ENCODE assay signal across 1 cellular context in the genomic region with DNA sequence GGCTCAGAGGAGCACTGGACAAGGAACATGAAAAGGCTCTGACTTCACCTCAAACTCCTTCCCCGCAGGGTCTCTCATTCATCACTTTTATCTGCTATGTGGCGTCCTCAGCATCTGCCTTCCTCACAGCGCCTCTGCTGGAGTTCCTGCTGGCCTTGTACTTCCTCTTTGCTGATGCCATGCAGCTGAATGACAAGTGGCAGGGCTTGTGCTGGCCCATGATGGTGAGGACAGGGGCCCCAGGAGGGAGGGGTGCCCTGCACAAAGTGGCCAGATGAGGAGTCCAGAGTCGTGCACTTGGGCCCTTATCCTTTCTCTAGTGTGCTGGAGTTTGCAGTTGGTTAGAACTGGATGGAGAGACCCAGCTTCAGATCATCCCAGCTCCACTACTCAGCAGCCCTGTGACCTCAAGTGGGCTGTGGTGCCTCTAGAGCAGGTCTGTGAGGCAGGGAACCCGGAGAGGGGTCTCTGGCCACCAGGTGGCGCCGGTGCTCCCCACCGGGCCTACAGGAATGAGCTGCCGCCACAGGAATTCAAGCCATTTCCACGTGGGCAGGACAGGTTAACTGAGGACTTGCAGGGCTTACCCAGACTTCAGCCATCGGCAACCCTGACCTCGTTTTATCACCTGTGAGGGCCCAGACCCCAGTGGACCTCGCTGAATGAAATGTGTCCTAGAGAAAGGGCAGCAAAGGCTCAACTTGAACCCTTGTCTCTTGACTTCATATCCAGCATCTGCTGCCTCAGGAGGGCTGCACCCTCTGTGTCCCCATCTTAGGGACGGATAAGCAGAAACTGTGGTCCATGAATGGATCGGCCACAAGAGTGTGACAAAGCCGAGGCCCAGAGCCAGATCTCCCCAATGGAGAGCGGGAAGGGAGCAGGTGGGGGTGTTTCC.
TF ChIP-seq lines count a peak whose summit lies in the region.

No MANE protein-coding gene starts in this region.

TF ChIP-seq in K562, 482 proteins besides CTCF, POLR2A, EP300 and RAD21 (continued from another document):
- TF ChIP-seq, protein P1, sequence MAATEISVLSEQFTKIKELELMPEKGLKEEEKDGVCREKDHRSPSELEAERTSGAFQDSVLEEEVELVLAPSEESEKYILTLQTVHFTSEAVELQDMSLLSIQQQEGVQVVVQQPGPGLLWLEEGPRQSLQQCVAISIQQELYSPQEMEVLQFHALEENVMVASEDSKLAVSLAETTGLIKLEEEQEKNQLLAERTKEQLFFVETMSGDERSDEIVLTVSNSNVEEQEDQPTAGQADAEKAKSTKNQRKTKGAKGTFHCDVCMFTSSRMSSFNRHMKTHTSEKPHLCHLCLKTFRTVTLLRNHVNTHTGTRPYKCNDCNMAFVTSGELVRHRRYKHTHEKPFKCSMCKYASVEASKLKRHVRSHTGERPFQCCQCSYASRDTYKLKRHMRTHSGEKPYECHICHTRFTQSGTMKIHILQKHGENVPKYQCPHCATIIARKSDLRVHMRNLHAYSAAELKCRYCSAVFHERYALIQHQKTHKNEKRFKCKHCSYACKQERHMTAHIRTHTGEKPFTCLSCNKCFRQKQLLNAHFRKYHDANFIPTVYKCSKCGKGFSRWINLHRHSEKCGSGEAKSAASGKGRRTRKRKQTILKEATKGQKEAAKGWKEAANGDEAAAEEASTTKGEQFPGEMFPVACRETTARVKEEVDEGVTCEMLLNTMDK (IDR thresholded peaks at IDR 0.05; ENCODE audit: borderline replicate concordance, insufficient read depth, low read depth, low read length, poor library complexity, severe bottlenecking) = peak; percentile 70
- TF ChIP-seq OTX1 (CRISPR knock-in tag; IDR thresholded peaks at IDR 0.05) (no peak), L3MBTL2 (IDR thresholded peaks at IDR 0.05) (peak; percentile 90), TAF9B (IDR thresholded peaks at IDR 0.05; ENCODE audit: partially characterized antibody) (no peak), MYC (IDR thresholded peaks at IDR 0.05; ENCODE audit: low read depth, low read length) (peak; percentile 90), MYC (CRISPR knock-in tag; IDR thresholded peaks at IDR 0.05; ENCODE audit: borderline replicate concordance, low read depth) (no peak), IFI16 (CRISPR knock-in tag; IDR thresholded peaks at IDR 0.05) (no peak), SMC3 (conservative IDR thresholded peaks at IDR 0.05; ENCODE audit: insufficient read depth, low read depth, low read length) (peak; percentile 84), DPF2 (IDR thresholded peaks at IDR 0.05) (0 out of 2 replicates have a peak, but pooled peaks have one; percentile 20), C11orf30 (IDR thresholded peaks at IDR 0.05; ENCODE audit: low read depth) (no peak), ZNF445 (CRISPR knock-in tag; IDR thresholded peaks at IDR 0.05; ENCODE audit: low read depth) (no peak), POLR2AphosphoS5 (IDR thresholded peaks at IDR 0.05; ENCODE audit: control insufficient read depth, insufficient read depth, low read depth, low read length) (0 out of 2 replicates have a peak, but pooled peaks have one; percentile 23), ETV6 (IDR thresholded peaks at IDR 0.05; ENCODE audit: borderline replicate concordance in 1 of 2, low read depth in 2 of 2, low read length in 1 of 2) (no peak), ETV6 (CRISPR knock-in tag; IDR thresholded peaks at IDR 0.05; ENCODE audit: borderline replicate concordance) (peak; percentile 35; the same call in 1 of the 2 replicates), GABPA (tag; conservative IDR thresholded peaks at IDR 0.05; ENCODE audit: low read depth) (no peak), ZNF583 (CRISPR knock-in tag; IDR thresholded peaks at IDR 0.05) (peak; percentile 68; the same call in 1 of the 2 replicates), TOE1 (IDR thresholded peaks at IDR 0.05; ENCODE audit: borderline replicate concordance) (no peak), TOE1 (CRISPR knock-in tag; IDR thresholded peaks at IDR 0.05; ENCODE audit: borderline replicate concordance, low read depth) (no peak), SMAD3 (CRISPR knock-in tag; conservative IDR thresholded peaks at IDR 0.05) (no peak), NRF1 (conservative IDR thresholded peaks at IDR 0.05 in 1 of 2, IDR thresholded peaks at IDR 0.05 in 1 of 2) (peak in 1 of 2 experiments; percentile 29; a peak in 1 of 4 replicates), STAG1 (CRISPR knock-in tag; IDR thresholded peaks at IDR 0.05; ENCODE audit: borderline replicate concordance) (0 out of 2 replicates have a peak, but pooled peaks have one; percentile 29), MXD1 (CRISPR knock-in tag; IDR thresholded peaks at IDR 0.05; ENCODE audit: borderline replicate concordance, poor library complexity, severe bottlenecking) (no peak), ZNF644 (tag; IDR thresholded peaks at IDR 0.05; ENCODE audit: low read depth) (no peak), LCOR (CRISPR knock-in tag; IDR thresholded peaks at IDR 0.05) (no peak), KLF16 (IDR thresholded peaks at IDR 0.05) (peak; percentile 63; the same call in 1 of the 2 replicates), ZBTB7A (IDR thresholded peaks at IDR 0.05; ENCODE audit: borderline replicate concordance, control insufficient read depth, low read depth, low read length) (peak; percentile 45; the same call in 1 of the 2 replicates), ZNF232 (CRISPR knock-in tag; IDR thresholded peaks at IDR 0.05) (no peak)
- TF ChIP-seq, protein P2, sequence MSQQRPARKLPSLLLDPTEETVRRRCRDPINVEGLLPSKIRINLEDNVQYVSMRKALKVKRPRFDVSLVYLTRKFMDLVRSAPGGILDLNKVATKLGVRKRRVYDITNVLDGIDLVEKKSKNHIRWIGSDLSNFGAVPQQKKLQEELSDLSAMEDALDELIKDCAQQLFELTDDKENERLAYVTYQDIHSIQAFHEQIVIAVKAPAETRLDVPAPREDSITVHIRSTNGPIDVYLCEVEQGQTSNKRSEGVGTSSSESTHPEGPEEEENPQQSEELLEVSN (IDR thresholded peaks at IDR 0.05; ENCODE audit: borderline replicate concordance in 1 of 2, extremely low read depth in 1 of 2, insufficient read depth in 1 of 2, insufficient read length in 1 of 2, low read depth in 1 of 2, low read length in 1 of 2, poor library complexity in 1 of 2, severe bottlenecking in 1 of 2) = peak; percentile 73 to 88
- TF ChIP-seq, protein P3, sequence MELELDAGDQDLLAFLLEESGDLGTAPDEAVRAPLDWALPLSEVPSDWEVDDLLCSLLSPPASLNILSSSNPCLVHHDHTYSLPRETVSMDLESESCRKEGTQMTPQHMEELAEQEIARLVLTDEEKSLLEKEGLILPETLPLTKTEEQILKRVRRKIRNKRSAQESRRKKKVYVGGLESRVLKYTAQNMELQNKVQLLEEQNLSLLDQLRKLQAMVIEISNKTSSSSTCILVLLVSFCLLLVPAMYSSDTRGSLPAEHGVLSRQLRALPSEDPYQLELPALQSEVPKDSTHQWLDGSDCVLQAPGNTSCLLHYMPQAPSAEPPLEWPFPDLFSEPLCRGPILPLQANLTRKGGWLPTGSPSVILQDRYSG (tag; conservative IDR thresholded peaks at IDR 0.05; ENCODE audit: low read depth) = peak; percentile 36; the same call in 1 of the 2 replicates
- TF ChIP-seq, protein P4, sequence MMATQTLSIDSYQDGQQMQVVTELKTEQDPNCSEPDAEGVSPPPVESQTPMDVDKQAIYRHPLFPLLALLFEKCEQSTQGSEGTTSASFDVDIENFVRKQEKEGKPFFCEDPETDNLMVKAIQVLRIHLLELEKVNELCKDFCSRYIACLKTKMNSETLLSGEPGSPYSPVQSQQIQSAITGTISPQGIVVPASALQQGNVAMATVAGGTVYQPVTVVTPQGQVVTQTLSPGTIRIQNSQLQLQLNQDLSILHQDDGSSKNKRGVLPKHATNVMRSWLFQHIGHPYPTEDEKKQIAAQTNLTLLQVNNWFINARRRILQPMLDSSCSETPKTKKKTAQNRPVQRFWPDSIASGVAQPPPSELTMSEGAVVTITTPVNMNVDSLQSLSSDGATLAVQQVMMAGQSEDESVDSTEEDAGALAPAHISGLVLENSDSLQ (IDR thresholded peaks at IDR 0.05) = peak; percentile 35; the same call in 1 of the 2 replicates
- TF ChIP-seq, protein P5, sequence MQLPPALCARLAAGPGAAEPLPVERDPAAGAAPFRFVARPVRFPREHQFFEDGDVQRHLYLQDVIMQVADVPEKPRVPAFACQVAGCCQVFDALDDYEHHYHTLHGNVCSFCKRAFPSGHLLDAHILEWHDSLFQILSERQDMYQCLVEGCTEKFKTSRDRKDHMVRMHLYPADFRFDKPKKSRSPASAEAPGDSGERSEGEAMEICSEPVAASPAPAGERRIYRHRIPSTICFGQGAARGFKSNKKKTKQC (CRISPR knock-in tag; IDR thresholded peaks at IDR 0.05) = 0 out of 2 replicates have a peak, but pooled peaks have one; percentile 24
